23 cellular contexts compared by ENCODE assay signal in the genomic region with DNA sequence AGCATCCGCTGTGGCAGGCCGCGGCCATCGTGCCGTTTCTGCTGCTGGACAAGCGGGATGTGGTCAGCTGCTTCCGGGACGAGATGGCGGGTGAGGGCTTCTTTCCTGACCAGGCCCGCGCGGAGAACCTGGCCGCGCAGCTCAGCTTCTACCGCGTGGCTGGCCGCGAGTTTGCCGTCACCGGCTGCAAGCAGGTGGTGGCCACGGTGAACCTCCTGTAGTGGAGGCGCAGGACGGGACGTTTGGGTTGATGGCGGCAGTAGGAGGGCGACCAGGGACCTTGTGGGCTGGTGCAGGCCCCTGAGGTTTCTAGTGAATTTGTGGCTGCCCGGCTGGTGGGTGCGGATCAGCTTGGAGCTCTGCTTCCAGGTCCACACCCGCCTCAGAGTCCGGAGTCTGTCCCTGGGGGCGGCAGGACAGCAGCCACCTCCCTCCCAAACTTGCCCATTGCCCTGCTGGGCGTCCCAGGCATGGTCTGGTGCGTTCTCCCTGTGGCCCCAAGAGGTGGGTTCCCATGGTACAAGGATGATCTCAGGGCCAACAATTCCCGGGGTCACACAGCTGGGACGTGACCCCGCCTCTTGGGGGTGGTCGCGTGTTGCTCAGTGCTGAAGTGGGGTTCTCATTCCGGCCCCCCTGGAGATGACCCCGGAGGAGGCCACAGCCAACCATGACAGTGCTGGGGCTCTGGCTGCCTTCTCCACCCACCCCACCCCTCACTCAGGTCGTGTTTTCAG. TPM values are rescaled to one million over a fixed set of nuclear protein-coding genes. Genes with fewer than 3 reads are reported as not detected.
DNase-seq lines count a peak whose midpoint lies in the region; ATAC-seq and TF ChIP-seq lines count a peak whose summit lies in the region.
"Had no signal": no experiment of that assay in that cellular context is flagged by ENCODE, and none has a peak within 500 bp of the region (broad histone marks: within the 10 kb centered on the region; RNA-seq: fewer than 3 reads in every experiment).

No MANE protein-coding gene starts in this region.

- no peak overlapping the region for H3K27ac ChIP-seq in endodermal cell (ENCODE audit: low read depth, low read length)
- H3K27ac ChIP-seq: 22Rv1, foreskin keratinocyte, prostate gland had no signal

- intact Hi-C loops in activated CD4-positive, alpha-beta T cell treated with anti-CD3 and anti-CD28 coated beads, Interleukin-2, amount 10 ng/mL, durations not matched to agents 24 days and 14 days (cut with micrococcal nuclease): no loop called here

- peaks cover 9% of the 10 kb centered on the region for H3K4me1 Mint-ChIP-seq in activated CD4-positive, alpha-beta T cell treated with anti-CD3 and anti-CD28 coated beads, Interleukin-2, amount 10 ng/mL, durations not matched to agents 24 days and 14 days
- peaks cover 16% of the 10 kb centered on the region for H3K4me1 Mint-ChIP-seq in endodermal cell

- H3K36me3 Mint-ChIP-seq in activated CD4-positive, alpha-beta T cell treated with anti-CD3 and anti-CD28 coated beads, Interleukin-2, amount 10 ng/mL, durations not matched to agents 24 days and 14 days (ENCODE audit: low read depth): peaks cover 9% of the 10 kb centered on the region
- peaks cover 3% of the 10 kb centered on the region for H3K36me3 Mint-ChIP-seq in endodermal cell (ENCODE audit: low read depth)

- H3K4me3 ChIP-seq in endodermal cell (ENCODE audit: low read length): no peak overlapping the region
- peak overlapping the region; percentile 26 for H3K4me3 ChIP-seq in skeletal muscle satellite cell (ENCODE audit: low read length)

- H3K36me3 ChIP-seq in endodermal cell (ENCODE audit: control insufficient read depth, insufficient read depth, low read length): no peaks in the 10 kb centered on the region
- H3K36me3 ChIP-seq in skeletal muscle satellite cell (ENCODE audit: insufficient read depth, low read length): peaks cover 26% of the 10 kb centered on the region
- H3K36me3 ChIP-seq: prostate gland had no signal

- no peak for TF ChIP-seq CTCF in endodermal cell (conservative IDR thresholded peaks at IDR 0.05)

- H3K4me1 ChIP-seq in endodermal cell (ENCODE audit: control insufficient read depth, insufficient read depth, low read length): peaks cover 10% of the 10 kb centered on the region
- peaks cover 55% of the 10 kb centered on the region for H3K4me1 ChIP-seq in skeletal muscle satellite cell (ENCODE audit: control insufficient read depth, insufficient read depth, low read length)
- H3K4me1 ChIP-seq: foreskin keratinocyte had no signal

- H3K27me3 Mint-ChIP-seq in activated CD4-positive, alpha-beta T cell treated with anti-CD3 and anti-CD28 coated beads, Interleukin-2, amount 10 ng/mL, durations not matched to agents 24 days and 14 days: no peaks in the 10 kb centered on the region
- peaks cover 15% of the 10 kb centered on the region for H3K27me3 Mint-ChIP-seq in endodermal cell (ENCODE audit: insufficient read depth)

- H3K9me3 Mint-ChIP-seq in activated CD4-positive, alpha-beta T cell treated with anti-CD3 and anti-CD28 coated beads, Interleukin-2, amount 10 ng/mL, durations not matched to agents 24 days and 14 days: no peaks in the 10 kb centered on the region
- H3K9me3 Mint-ChIP-seq in endodermal cell: no peaks in the 10 kb centered on the region
- H3K9me3 Mint-ChIP-seq: T-helper 1 cell treated with Interleukin-12 subunit alpha and Interleukin-12 subunit beta and Interleukin-4 antibody, amounts not matched to agents 30 μg/mL and 1 μg/mL, for 36 hours had no signal

- WGBS in endodermal cell (ENCODE audit: insufficient coverage in 1 of 2, insufficient read length in 1 of 2), 2 experiments: 96 to 99% methylated on average over 38 to 41 of the region's 41 CpGs

- no peaks in the 10 kb centered on the region for H3K9me3 ChIP-seq in endodermal cell (ENCODE audit: control insufficient read depth, low read length)
- H3K9me3 ChIP-seq in skeletal muscle satellite cell (replicated peaks; ENCODE audit: low read length): no peaks in the 10 kb centered on the region
- H3K9me3 ChIP-seq: prostate gland, upper lobe of left lung had no signal

- H3K27me3 ChIP-seq in endodermal cell (ENCODE audit: control insufficient read depth, insufficient read depth, low read length, poor library complexity, severe bottlenecking) (no peaks in the 10 kb centered on the region), skeletal muscle satellite cell (ENCODE audit: control insufficient read depth, insufficient read depth, low read length) (no peaks in the 10 kb centered on the region)
- H3K27me3 ChIP-seq: foreskin keratinocyte, upper lobe of left lung had no signal

- peak overlapping the region; percentile 94 for H3K4me2 ChIP-seq in skeletal muscle satellite cell (ENCODE audit: low read length)

- DNase-seq in activated CD4-positive, alpha-beta T cell treated with anti-CD3 and anti-CD28 coated beads, Interleukin-2, amount 10 ng/mL, durations not matched to agents 24 days and 14 days: no peak
- no peak for DNase-seq in activated CD4-positive, alpha-beta T cell treated with anti-CD3 and anti-CD28 coated beads for 48 hours
- peak; percentile 48 for DNase-seq in endodermal cell
- DNase-seq in stimulated activated CD4-positive, alpha-beta T cell treated with anti-CD3 and anti-CD28 coated beads, Interleukin-4, amount 100 ng/mL, for 24 hours: no peak
- DNase-seq: activated CD8-positive, alpha-beta memory T cell treated with anti-CD3 and anti-CD28 coated beads, Interleukin-2, amount 10 ng/mL, durations not matched to agents 7 days and 5 days; activated gamma-delta T cell; DMS53; foreskin keratinocyte; HCEC 1CT; left ventricle myocardium superior; NCI-H1436 treated with DMSO at 0.1 percent for 48 hours; Right ventricle myocardium superior; stimulated activated CD4-positive, alpha-beta T cell treated with anti-CD3 and anti-CD28 coated beads, Interleukin-12 subunit alpha, Interleukin-12 subunit beta, amount 100 ng/mL, for 4 hours; stimulated activated naive CD4-positive, alpha-beta T cell had no signal

- H3K4me3 Mint-ChIP-seq in activated CD4-positive, alpha-beta T cell treated with anti-CD3 and anti-CD28 coated beads, Interleukin-2, amount 10 ng/mL, durations not matched to agents 24 days and 14 days: peak overlapping the region; percentile 12
- peak overlapping the region; percentile 49 for H3K4me3 Mint-ChIP-seq in endodermal cell
- H3K4me3 Mint-ChIP-seq: activated CD8-positive, alpha-beta memory T cell treated with anti-CD3 and anti-CD28 coated beads, Interleukin-2, amount 10 ng/mL, durations not matched to agents 7 days and 5 days; T-helper 1 cell treated with Interleukin-12 subunit alpha and Interleukin-12 subunit beta and Interleukin-4 antibody, amounts not matched to agents 30 μg/mL and 1 μg/mL, for 36 hours had no signal

- H3K27ac Mint-ChIP-seq in activated CD4-positive, alpha-beta T cell treated with anti-CD3 and anti-CD28 coated beads, Interleukin-2, amount 10 ng/mL, durations not matched to agents 24 days and 14 days: no peak overlapping the region
- no peak overlapping the region for H3K27ac Mint-ChIP-seq in endodermal cell
- H3K27ac Mint-ChIP-seq: activated CD8-positive, alpha-beta memory T cell treated with anti-CD3 and anti-CD28 coated beads, Interleukin-2, amount 10 ng/mL, durations not matched to agents 7 days and 5 days; T-helper 1 cell treated with Interleukin-12 subunit alpha and Interleukin-12 subunit beta and Interleukin-4 antibody, amounts not matched to agents 30 μg/mL and 1 μg/mL, for 36 hours had no signal

- H3K9ac ChIP-seq in endodermal cell (ENCODE audit: extremely low read depth, low read length, poor library complexity, severe bottlenecking) (no peak overlapping the region), skeletal muscle satellite cell (ENCODE audit: low read depth, low read length) (no peak overlapping the region)

- ATAC-seq in HG03571 (IDR thresholded peaks at IDR 0.05; ENCODE audit: unreplicated experiment): no peak
- ATAC-seq: activated CD8-positive, alpha-beta memory T cell treated with anti-CD3 and anti-CD28 coated beads, Interleukin-2, amount 10 ng/mL, durations not matched to agents 7 days and 5 days had no signal

RNA-seq across cellular contexts. Expression of a gene that starts 2.4 kb away (rescaled TPM):
- 10.3 and 11.4 TPM in 2 replicates for total RNA-seq in activated CD4-positive, alpha-beta T cell treated with anti-CD3 and anti-CD28 coated beads, Interleukin-2, amount 10 ng/mL, durations not matched to agents 24 days and 14 days
- 10 to 100 TPM; 14.2 to 18.9 TPM for total RNA-seq in endodermal cell
- 4.6 TPM for polyA plus RNA-seq in endodermal cell (2013, experiment 1 of 2)
- polyA plus RNA-seq in endodermal cell (2013, experiment 2 of 2): 5.1 TPM
- total RNA-seq in skeletal muscle satellite cell (2012; rRNA removed): 7.0 and 11.7 TPM in 2 replicates

RNA-seq across cellular contexts. Expression of a gene that starts 22.2 kb away (rescaled TPM):
- 12.9 and 13.4 TPM in 2 replicates for total RNA-seq in activated CD4-positive, alpha-beta T cell treated with anti-CD3 and anti-CD28 coated beads, Interleukin-2, amount 10 ng/mL, durations not matched to agents 24 days and 14 days
- total RNA-seq in endodermal cell: 10 to 100 TPM; 12.1 to 12.9 TPM
- 59.0 TPM for polyA plus RNA-seq in endodermal cell (2013, experiment 1 of 2)
- 52.6 TPM for polyA plus RNA-seq in endodermal cell (2013, experiment 2 of 2)
- 0.25 TPM in 1 of 2 replicates, not detected in the other for total RNA-seq in skeletal muscle satellite cell (2012; rRNA removed)

RNA-seq across cellular contexts. Expression of a gene that starts 24.8 kb away (rescaled TPM):
- 72.4 and 75.3 TPM in 2 replicates for total RNA-seq in activated CD4-positive, alpha-beta T cell treated with anti-CD3 and anti-CD28 coated beads, Interleukin-2, amount 10 ng/mL, durations not matched to agents 24 days and 14 days
- 10 to 100 TPM; 73.3 to 86.6 TPM for total RNA-seq in endodermal cell
- 56.8 TPM for polyA plus RNA-seq in endodermal cell (2013, experiment 1 of 2)
- 55.1 TPM for polyA plus RNA-seq in endodermal cell (2013, experiment 2 of 2)
- total RNA-seq in skeletal muscle satellite cell (2012; rRNA removed): 49.2 and 55.5 TPM in 2 replicates

RNA-seq across cellular contexts. Expression of a gene that starts 28.8 kb away (rescaled TPM):
- 0.54 and 0.99 TPM in 2 replicates for total RNA-seq in activated CD4-positive, alpha-beta T cell treated with anti-CD3 and anti-CD28 coated beads, Interleukin-2, amount 10 ng/mL, durations not matched to agents 24 days and 14 days
- total RNA-seq in endodermal cell: not detected
- not detected for polyA plus RNA-seq in endodermal cell (2013, experiment 1 of 2)
- not detected for polyA plus RNA-seq in endodermal cell (2013, experiment 2 of 2)
- total RNA-seq in skeletal muscle satellite cell (2012; rRNA removed): not detected in 2 replicates
- total RNA-seq: activated CD8-positive, alpha-beta memory T cell treated with anti-CD3 and anti-CD28 coated beads, Interleukin-2, amount 10 ng/mL, durations not matched to agents 7 days and 5 days; aorta; foreskin keratinocyte; HT1080 had no signal
- polyA plus RNA-seq: aorta, BJ, foreskin keratinocyte had no signal

RNA-seq across cellular contexts. Expression of a gene that starts 38.8 kb away (rescaled TPM):
- total RNA-seq in activated CD4-positive, alpha-beta T cell treated with anti-CD3 and anti-CD28 coated beads, Interleukin-2, amount 10 ng/mL, durations not matched to agents 24 days and 14 days: 292 and 299 TPM in 2 replicates
- total RNA-seq in endodermal cell: 100 to 1,000 TPM; 328 to 415 TPM
- 395 TPM for polyA plus RNA-seq in endodermal cell (2013, experiment 1 of 2)
- 425 TPM for polyA plus RNA-seq in endodermal cell (2013, experiment 2 of 2)
- 261 and 457 TPM in 2 replicates for total RNA-seq in skeletal muscle satellite cell (2012; rRNA removed)
